1 cellular context compared by ENCODE assay signal in the genomic region with DNA sequence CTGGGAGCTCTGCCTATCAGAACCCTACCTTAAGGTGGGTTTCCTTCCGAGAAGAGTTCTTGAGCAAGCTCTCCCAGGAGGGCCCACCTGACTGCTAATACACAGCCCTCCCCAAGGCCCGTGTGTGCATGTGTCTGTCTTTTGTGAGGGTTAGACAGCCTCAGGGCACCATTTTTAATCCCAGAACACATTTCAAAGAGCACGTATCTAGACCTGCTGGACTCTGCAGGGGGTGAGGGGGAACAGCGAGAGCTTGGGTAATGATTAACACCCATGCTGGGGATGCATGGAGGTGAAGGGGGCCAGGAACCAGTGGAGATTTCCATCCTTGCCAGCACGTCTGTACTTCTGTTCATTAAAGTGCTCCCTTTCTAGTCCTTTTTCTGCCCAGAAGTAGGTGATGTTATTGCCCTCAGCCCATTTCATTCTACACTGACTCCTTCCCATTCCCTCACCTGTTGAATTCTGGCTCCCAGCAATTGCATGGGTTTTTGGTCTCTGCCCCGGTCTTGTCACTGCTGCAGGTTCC.
TF ChIP-seq lines count a peak whose summit lies in the region.

No MANE protein-coding gene starts in this region.

TF ChIP-seq in HepG2, 621 proteins besides CTCF, POLR2A, EP300 and RAD21 (continued from another document and continues in another):
- TF ChIP-seq JARID2 (CRISPR knock-in tag; IDR thresholded peaks at IDR 0.05; ENCODE audit: insufficient replicate concordance) (no peak), SOX6 (IDR thresholded peaks at IDR 0.05) (no peak), SOX6 (CRISPR knock-in tag; IDR thresholded peaks at IDR 0.05) (peak; percentile 67), ZNF331 (CRISPR knock-in tag; IDR thresholded peaks at IDR 0.05) (peak; percentile 54; the same call in 1 of the 2 replicates), SOX5 (CRISPR knock-in tag; IDR thresholded peaks at IDR 0.05; ENCODE audit: borderline replicate concordance) (peak; percentile 84), ZNF557 (CRISPR knock-in tag; IDR thresholded peaks at IDR 0.05) (peak; percentile 90), ZNF24 (IDR thresholded peaks at IDR 0.05) (0 out of 2 replicates have a peak, but pooled peaks have one; percentile 21), NCOR1 (IDR thresholded peaks at IDR 0.05; ENCODE audit: borderline replicate concordance, low read length) (peak; percentile 67; the same call in 1 of the 2 replicates), PCBP2 (optimal IDR thresholded peaks at IDR 0.05; ENCODE audit: low read depth, low read length, poor library complexity, severe bottlenecking) (no peak), SPEN (CRISPR knock-in tag; IDR thresholded peaks at IDR 0.05; ENCODE audit: low read depth) (no peak), NR2F6 (IDR thresholded peaks at IDR 0.05) (no peak; the same call in 1 of the 2 replicates), NR2F6 (CRISPR knock-in tag; IDR thresholded peaks at IDR 0.05) (peak; percentile 78; the same call in 1 of the 2 replicates), RXRA (CRISPR knock-in tag; IDR thresholded peaks at IDR 0.05) (peak; percentile 67; the same call in 1 of the 2 replicates), RBFOX2 (IDR thresholded peaks at IDR 0.05; ENCODE audit: low read depth, low read length) (peak; percentile 45; the same call in 1 of the 2 replicates), PHF5A (CRISPR knock-in tag; IDR thresholded peaks at IDR 0.05; ENCODE audit: low read depth, unreplicated experiment) (peak; percentile 59), ZNF878 (CRISPR knock-in tag; IDR thresholded peaks at IDR 0.05) (no peak), ZNF263 (CRISPR knock-in tag; IDR thresholded peaks at IDR 0.05) (peak; percentile 95), NFE2 (CRISPR knock-in tag; IDR thresholded peaks at IDR 0.05) (no peak), GATA4 (IDR thresholded peaks at IDR 0.05; ENCODE audit: borderline replicate concordance, low read depth) (peak; percentile 44; the same call in 1 of the 2 replicates), POGZ (CRISPR knock-in tag; IDR thresholded peaks at IDR 0.05) (peak; percentile 31; the same call in 1 of the 2 replicates), ZNF772 (CRISPR knock-in tag; IDR thresholded peaks at IDR 0.05) (peak; percentile 55; the same call in 1 of the 2 replicates), PHF21A (CRISPR knock-in tag; IDR thresholded peaks at IDR 0.05) (peak; percentile 83), ZBTB7B (CRISPR knock-in tag; IDR thresholded peaks at IDR 0.05) (peak; percentile 74; the same call in 1 of the 2 replicates), ISL2 (CRISPR knock-in tag; IDR thresholded peaks at IDR 0.05) (peak; percentile 76), MAZ (IDR thresholded peaks at IDR 0.05; ENCODE audit: borderline replicate concordance, low read depth, low read length) (no peak), MAZ (CRISPR knock-in tag; IDR thresholded peaks at IDR 0.05; ENCODE audit: low read depth) (peak; percentile 66), MEIS1 (CRISPR knock-in tag; IDR thresholded peaks at IDR 0.05; ENCODE audit: borderline replicate concordance) (peak; percentile 86; the same call in 1 of the 2 replicates), STAG1 (CRISPR knock-in tag; IDR thresholded peaks at IDR 0.05) (0 out of 2 replicates have a peak, but pooled peaks have one; percentile 6), ZNF761 (CRISPR knock-in tag; conservative IDR thresholded peaks at IDR 0.05) (0 out of 2 replicates have a peak, but pooled peaks have one; percentile 63), TAF15 (IDR thresholded peaks at IDR 0.05; ENCODE audit: low read depth, low read length, poor library complexity, severe bottlenecking) (no peak), HNF4A (CRISPR knock-in tag; IDR thresholded peaks at IDR 0.05) (peak; percentile 79), NRL (CRISPR knock-in tag; IDR thresholded peaks at IDR 0.05; ENCODE audit: borderline replicate concordance) (no peak), KDM3A (CRISPR knock-in tag; IDR thresholded peaks at IDR 0.05; ENCODE audit: low read depth) (0 out of 2 replicates have a peak, but pooled peaks have one; percentile 60), ZSCAN12 (CRISPR knock-in tag; IDR thresholded peaks at IDR 0.05) (no peak), RCOR2 (CRISPR knock-in tag; IDR thresholded peaks at IDR 0.05) (0 out of 2 replicates have a peak, but pooled peaks have one; percentile 40), IRX3 (CRISPR knock-in tag; IDR thresholded peaks at IDR 0.05; ENCODE audit: borderline replicate concordance, low read depth) (no peak)
- TF ChIP-seq, protein P1, sequence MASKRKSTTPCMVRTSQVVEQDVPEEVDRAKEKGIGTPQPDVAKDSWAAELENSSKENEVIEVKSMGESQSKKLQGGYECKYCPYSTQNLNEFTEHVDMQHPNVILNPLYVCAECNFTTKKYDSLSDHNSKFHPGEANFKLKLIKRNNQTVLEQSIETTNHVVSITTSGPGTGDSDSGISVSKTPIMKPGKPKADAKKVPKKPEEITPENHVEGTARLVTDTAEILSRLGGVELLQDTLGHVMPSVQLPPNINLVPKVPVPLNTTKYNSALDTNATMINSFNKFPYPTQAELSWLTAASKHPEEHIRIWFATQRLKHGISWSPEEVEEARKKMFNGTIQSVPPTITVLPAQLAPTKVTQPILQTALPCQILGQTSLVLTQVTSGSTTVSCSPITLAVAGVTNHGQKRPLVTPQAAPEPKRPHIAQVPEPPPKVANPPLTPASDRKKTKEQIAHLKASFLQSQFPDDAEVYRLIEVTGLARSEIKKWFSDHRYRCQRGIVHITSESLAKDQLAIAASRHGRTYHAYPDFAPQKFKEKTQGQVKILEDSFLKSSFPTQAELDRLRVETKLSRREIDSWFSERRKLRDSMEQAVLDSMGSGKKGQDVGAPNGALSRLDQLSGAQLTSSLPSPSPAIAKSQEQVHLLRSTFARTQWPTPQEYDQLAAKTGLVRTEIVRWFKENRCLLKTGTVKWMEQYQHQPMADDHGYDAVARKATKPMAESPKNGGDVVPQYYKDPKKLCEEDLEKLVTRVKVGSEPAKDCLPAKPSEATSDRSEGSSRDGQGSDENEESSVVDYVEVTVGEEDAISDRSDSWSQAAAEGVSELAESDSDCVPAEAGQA (IDR thresholded peaks at IDR 0.05; ENCODE audit: low read depth) = peak; percentile 58; the same call in 1 of the 2 replicates
- TF ChIP-seq, protein P1 (CRISPR knock-in tag; IDR thresholded peaks at IDR 0.05; ENCODE audit: borderline replicate concordance) = no peak
- TF ChIP-seq, protein P2, sequence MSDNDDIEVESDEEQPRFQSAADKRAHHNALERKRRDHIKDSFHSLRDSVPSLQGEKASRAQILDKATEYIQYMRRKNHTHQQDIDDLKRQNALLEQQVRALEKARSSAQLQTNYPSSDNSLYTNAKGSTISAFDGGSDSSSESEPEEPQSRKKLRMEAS (IDR thresholded peaks at IDR 0.05) = peak; percentile 79
- TF ChIP-seq, protein P3, sequence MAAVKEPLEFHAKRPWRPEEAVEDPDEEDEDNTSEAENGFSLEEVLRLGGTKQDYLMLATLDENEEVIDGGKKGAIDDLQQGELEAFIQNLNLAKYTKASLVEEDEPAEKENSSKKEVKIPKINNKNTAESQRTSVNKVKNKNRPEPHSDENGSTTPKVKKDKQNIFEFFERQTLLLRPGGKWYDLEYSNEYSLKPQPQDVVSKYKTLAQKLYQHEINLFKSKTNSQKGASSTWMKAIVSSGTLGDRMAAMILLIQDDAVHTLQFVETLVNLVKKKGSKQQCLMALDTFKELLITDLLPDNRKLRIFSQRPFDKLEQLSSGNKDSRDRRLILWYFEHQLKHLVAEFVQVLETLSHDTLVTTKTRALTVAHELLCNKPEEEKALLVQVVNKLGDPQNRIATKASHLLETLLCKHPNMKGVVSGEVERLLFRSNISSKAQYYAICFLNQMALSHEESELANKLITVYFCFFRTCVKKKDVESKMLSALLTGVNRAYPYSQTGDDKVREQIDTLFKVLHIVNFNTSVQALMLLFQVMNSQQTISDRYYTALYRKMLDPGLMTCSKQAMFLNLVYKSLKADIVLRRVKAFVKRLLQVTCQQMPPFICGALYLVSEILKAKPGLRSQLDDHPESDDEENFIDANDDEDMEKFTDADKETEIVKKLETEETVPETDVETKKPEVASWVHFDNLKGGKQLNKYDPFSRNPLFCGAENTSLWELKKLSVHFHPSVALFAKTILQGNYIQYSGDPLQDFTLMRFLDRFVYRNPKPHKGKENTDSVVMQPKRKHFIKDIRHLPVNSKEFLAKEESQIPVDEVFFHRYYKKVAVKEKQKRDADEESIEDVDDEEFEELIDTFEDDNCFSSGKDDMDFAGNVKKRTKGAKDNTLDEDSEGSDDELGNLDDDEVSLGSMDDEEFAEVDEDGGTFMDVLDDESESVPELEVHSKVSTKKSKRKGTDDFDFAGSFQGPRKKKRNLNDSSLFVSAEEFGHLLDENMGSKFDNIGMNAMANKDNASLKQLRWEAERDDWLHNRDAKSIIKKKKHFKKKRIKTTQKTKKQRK (IDR thresholded peaks at IDR 0.05; ENCODE audit: low read length) = no peak
- TF ChIP-seq, protein P4, sequence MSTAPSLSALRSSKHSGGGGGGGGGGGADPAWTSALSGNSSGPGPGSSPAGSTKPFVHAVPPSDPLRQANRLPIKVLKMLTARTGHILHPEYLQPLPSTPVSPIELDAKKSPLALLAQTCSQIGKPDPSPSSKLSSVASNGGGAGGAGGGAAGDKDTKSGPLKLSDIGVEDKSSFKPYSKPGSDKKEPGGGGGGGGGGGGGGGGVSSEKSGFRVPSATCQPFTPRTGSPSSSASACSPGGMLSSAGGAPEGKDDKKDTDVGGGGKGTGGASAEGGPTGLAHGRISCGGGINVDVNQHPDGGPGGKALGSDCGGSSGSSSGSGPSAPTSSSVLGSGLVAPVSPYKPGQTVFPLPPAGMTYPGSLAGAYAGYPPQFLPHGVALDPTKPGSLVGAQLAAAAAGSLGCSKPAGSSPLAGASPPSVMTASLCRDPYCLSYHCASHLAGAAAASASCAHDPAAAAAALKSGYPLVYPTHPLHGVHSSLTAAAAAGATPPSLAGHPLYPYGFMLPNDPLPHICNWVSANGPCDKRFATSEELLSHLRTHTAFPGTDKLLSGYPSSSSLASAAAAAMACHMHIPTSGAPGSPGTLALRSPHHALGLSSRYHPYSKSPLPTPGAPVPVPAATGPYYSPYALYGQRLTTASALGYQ (CRISPR knock-in tag; IDR thresholded peaks at IDR 0.05) = peak; percentile 75; the same call in 1 of the 2 replicates
- TF ChIP-seq, protein P5, sequence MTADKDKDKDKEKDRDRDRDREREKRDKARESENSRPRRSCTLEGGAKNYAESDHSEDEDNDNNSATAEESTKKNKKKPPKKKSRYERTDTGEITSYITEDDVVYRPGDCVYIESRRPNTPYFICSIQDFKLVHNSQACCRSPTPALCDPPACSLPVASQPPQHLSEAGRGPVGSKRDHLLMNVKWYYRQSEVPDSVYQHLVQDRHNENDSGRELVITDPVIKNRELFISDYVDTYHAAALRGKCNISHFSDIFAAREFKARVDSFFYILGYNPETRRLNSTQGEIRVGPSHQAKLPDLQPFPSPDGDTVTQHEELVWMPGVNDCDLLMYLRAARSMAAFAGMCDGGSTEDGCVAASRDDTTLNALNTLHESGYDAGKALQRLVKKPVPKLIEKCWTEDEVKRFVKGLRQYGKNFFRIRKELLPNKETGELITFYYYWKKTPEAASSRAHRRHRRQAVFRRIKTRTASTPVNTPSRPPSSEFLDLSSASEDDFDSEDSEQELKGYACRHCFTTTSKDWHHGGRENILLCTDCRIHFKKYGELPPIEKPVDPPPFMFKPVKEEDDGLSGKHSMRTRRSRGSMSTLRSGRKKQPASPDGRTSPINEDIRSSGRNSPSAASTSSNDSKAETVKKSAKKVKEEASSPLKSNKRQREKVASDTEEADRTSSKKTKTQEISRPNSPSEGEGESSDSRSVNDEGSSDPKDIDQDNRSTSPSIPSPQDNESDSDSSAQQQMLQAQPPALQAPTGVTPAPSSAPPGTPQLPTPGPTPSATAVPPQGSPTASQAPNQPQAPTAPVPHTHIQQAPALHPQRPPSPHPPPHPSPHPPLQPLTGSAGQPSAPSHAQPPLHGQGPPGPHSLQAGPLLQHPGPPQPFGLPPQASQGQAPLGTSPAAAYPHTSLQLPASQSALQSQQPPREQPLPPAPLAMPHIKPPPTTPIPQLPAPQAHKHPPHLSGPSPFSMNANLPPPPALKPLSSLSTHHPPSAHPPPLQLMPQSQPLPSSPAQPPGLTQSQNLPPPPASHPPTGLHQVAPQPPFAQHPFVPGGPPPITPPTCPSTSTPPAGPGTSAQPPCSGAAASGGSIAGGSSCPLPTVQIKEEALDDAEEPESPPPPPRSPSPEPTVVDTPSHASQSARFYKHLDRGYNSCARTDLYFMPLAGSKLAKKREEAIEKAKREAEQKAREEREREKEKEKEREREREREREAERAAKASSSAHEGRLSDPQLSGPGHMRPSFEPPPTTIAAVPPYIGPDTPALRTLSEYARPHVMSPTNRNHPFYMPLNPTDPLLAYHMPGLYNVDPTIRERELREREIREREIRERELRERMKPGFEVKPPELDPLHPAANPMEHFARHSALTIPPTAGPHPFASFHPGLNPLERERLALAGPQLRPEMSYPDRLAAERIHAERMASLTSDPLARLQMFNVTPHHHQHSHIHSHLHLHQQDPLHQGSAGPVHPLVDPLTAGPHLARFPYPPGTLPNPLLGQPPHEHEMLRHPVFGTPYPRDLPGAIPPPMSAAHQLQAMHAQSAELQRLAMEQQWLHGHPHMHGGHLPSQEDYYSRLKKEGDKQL (CRISPR knock-in tag; IDR thresholded peaks at IDR 0.05; ENCODE audit: low read depth) = 0 out of 2 replicates have a peak, but pooled peaks have one; percentile 38
